In genomic region chr2:19815746-19816145, GRCh38 we compare ENCODE assay signal across 26 cellular contexts.
"Had no signal": no experiment of that assay in that cellular context is flagged by ENCODE, and none has a peak within 500 bp of the region (broad histone marks: within the 10 kb centered on the region; RNA-seq: fewer than 3 reads in every experiment).

No MANE protein-coding gene starts in this region.

- H3K4me1 ChIP-seq: body of pancreas, colonic mucosa had no signal

- H3K4me3 Mint-ChIP-seq: activated CD4-positive, alpha-beta memory T cell treated with anti-CD3 and anti-CD28 coated beads for 36 hours; activated CD4-positive, alpha-beta T cell treated with anti-CD3 and anti-CD28 coated beads for 36 hours; activated CD4-positive, alpha-beta T cell treated with anti-CD3 and anti-CD28 coated beads, Interleukin-2, amount 10 ng/mL, durations not matched to agents 24 days and 14 days; activated CD8-positive, alpha-beta T cell treated with anti-CD3 and anti-CD28 coated beads, Interleukin-2, amount 10 ng/mL, durations not matched to agents 7 days and 5 days; activated naive CD4-positive, alpha-beta T cell treated with anti-CD3 and anti-CD28 coated beads, Interleukin-2, amount 10 ng/mL, durations not matched to agents 7 days and 5 days; activated naive CD8-positive, alpha-beta T cell treated with anti-CD3 and anti-CD28 coated beads, Interleukin-2, amount 10 ng/mL, durations not matched to agents 7 days and 5 days; activated T-cell treated with anti-CD3 and anti-CD28 coated beads, Interleukin-2, amount 50 U/mL, for 24 hours; activated T-cell treated with anti-CD3 and anti-CD28 coated beads, Interleukin-2, amount 50 U/mL, for 72 hours had no signal

- H3K27ac ChIP-seq: body of pancreas, colonic mucosa, epithelial cell of prostate, gastroesophageal sphincter, heart right ventricle had no signal

- H3K4me1 Mint-ChIP-seq: activated CD4-positive, alpha-beta T cell treated with anti-CD3 and anti-CD28 coated beads for 36 hours; activated CD4-positive, alpha-beta T cell treated with anti-CD3 and anti-CD28 coated beads, Interleukin-2, amount 10 ng/mL, durations not matched to agents 24 days and 14 days; activated naive CD4-positive, alpha-beta T cell treated with anti-CD3 and anti-CD28 coated beads, Interleukin-2, amount 10 ng/mL, durations not matched to agents 7 days and 5 days; activated naive CD8-positive, alpha-beta T cell treated with anti-CD3 and anti-CD28 coated beads, Interleukin-2, amount 10 ng/mL, durations not matched to agents 7 days and 5 days had no signal

- H3K36me3 ChIP-seq: colonic mucosa, gastroesophageal sphincter, heart right ventricle had no signal

- H3K27ac Mint-ChIP-seq: activated CD4-positive, alpha-beta memory T cell treated with anti-CD3 and anti-CD28 coated beads for 36 hours; activated CD4-positive, alpha-beta T cell treated with anti-CD3 and anti-CD28 coated beads for 36 hours; activated CD4-positive, alpha-beta T cell treated with anti-CD3 and anti-CD28 coated beads, Interleukin-2, amount 10 ng/mL, durations not matched to agents 24 days and 14 days; activated CD8-positive, alpha-beta T cell treated with anti-CD3 and anti-CD28 coated beads, Interleukin-2, amount 10 ng/mL, durations not matched to agents 7 days and 5 days; activated naive CD4-positive, alpha-beta T cell treated with anti-CD3 and anti-CD28 coated beads, Interleukin-2, amount 10 ng/mL, durations not matched to agents 7 days and 5 days; activated naive CD4-positive, alpha-beta T cell treated with anti-CD3 and anti-CD28 coated beads, Interleukin-2, amount 50 U/mL, for 72 hours; activated naive CD8-positive, alpha-beta T cell treated with anti-CD3 and anti-CD28 coated beads, Interleukin-2, amount 10 ng/mL, durations not matched to agents 7 days and 5 days; activated T-cell treated with anti-CD3 and anti-CD28 coated beads, Interleukin-2, amount 50 U/mL, for 24 hours; activated T-cell treated with anti-CD3 and anti-CD28 coated beads, Interleukin-2, amount 50 U/mL, for 72 hours had no signal

- H3K27me3 ChIP-seq: body of pancreas, colonic mucosa, gastroesophageal sphincter, heart right ventricle had no signal

- H3K9me3 Mint-ChIP-seq: activated CD4-positive, alpha-beta memory T cell treated with anti-CD3 and anti-CD28 coated beads for 36 hours; activated CD4-positive, alpha-beta T cell treated with anti-CD3 and anti-CD28 coated beads, Interleukin-2, amount 10 ng/mL, durations not matched to agents 24 days and 14 days; activated naive CD4-positive, alpha-beta T cell treated with anti-CD3 and anti-CD28 coated beads, Interleukin-2, amount 10 ng/mL, durations not matched to agents 7 days and 5 days; activated naive CD4-positive, alpha-beta T cell treated with anti-CD3 and anti-CD28 coated beads, Interleukin-2, amount 50 U/mL, for 72 hours; activated naive CD8-positive, alpha-beta T cell treated with anti-CD3 and anti-CD28 coated beads, Interleukin-2, amount 10 ng/mL, durations not matched to agents 7 days and 5 days; activated T-cell treated with anti-CD3 and anti-CD28 coated beads, Interleukin-2, amount 50 U/mL, for 24 hours; activated T-cell treated with anti-CD3 and anti-CD28 coated beads, Interleukin-2, amount 50 U/mL, for 72 hours had no signal

- H3K27me3 Mint-ChIP-seq: activated CD4-positive, alpha-beta memory T cell treated with anti-CD3 and anti-CD28 coated beads for 36 hours; activated naive CD4-positive, alpha-beta T cell treated with anti-CD3 and anti-CD28 coated beads, Interleukin-2, amount 10 ng/mL, durations not matched to agents 7 days and 5 days had no signal

- H3K36me3 Mint-ChIP-seq: activated CD4-positive, alpha-beta memory T cell treated with anti-CD3 and anti-CD28 coated beads for 36 hours; activated naive CD4-positive, alpha-beta T cell treated with anti-CD3 and anti-CD28 coated beads, Interleukin-2, amount 10 ng/mL, durations not matched to agents 7 days and 5 days; activated naive CD4-positive, alpha-beta T cell treated with anti-CD3 and anti-CD28 coated beads, Interleukin-2, amount 50 U/mL, for 72 hours; activated naive CD8-positive, alpha-beta T cell treated with anti-CD3 and anti-CD28 coated beads, Interleukin-2, amount 10 ng/mL, durations not matched to agents 7 days and 5 days had no signal

- H3K4me3 ChIP-seq: body of pancreas, colonic mucosa, gastroesophageal sphincter, heart right ventricle had no signal

- ATAC-seq: activated CD4-positive, alpha-beta T cell treated with anti-CD3 and anti-CD28 coated beads for 36 hours; activated CD8-positive, alpha-beta T cell treated with anti-CD3 and anti-CD28 coated beads, Interleukin-2, amount 10 ng/mL, durations not matched to agents 7 days and 5 days; activated naive CD4-positive, alpha-beta T cell treated with anti-CD3 and anti-CD28 coated beads, Interleukin-2, amount 50 U/mL, for 72 hours; activated T-cell treated with anti-CD3 and anti-CD28 coated beads, Interleukin-2, amount 50 U/mL, for 72 hours; body of pancreas; gastroesophageal sphincter; heart right ventricle had no signal

- DNase-seq: activated CD4-positive, alpha-beta memory T cell treated with anti-CD3 and anti-CD28 coated beads for 36 hours; activated CD4-positive, alpha-beta T cell treated with anti-CD3 and anti-CD28 coated beads for 36 hours; activated CD4-positive, alpha-beta T cell treated with anti-CD3 and anti-CD28 coated beads, Interleukin-2, amount 10 ng/mL, durations not matched to agents 24 days and 14 days; activated CD4-positive, CD25-positive, alpha-beta regulatory T cell; activated CD4-positive, CD25-positive, alpha-beta regulatory T cell treated with anti-CD3 and anti-CD28 coated beads, Interleukin-2, amount 50 U/mL, for 72 hours; activated CD8-positive, alpha-beta memory T cell treated with anti-CD3 and anti-CD28 coated beads, Interleukin-2, amount 50 U/mL, for 48 hours; activated CD8-positive, alpha-beta T cell treated with anti-CD3 and anti-CD28 coated beads, Interleukin-2, amount 10 ng/mL, durations not matched to agents 7 days and 5 days; activated gamma-delta T cell; activated naive CD4-positive, alpha-beta T cell; activated naive CD4-positive, alpha-beta T cell treated with anti-CD3 and anti-CD28 coated beads, Interleukin-2, amount 10 ng/mL, durations not matched to agents 7 days and 5 days; activated naive CD8-positive, alpha-beta T cell treated with anti-CD3 and anti-CD28 coated beads, Interleukin-2, amount 10 ng/mL, durations not matched to agents 7 days and 5 days; activated T-cell treated with anti-CD3 and anti-CD28 coated beads for 4 hours; activated T-cell treated with anti-CD3 and anti-CD28 coated beads, Interleukin-2, amount 50 U/mL, for 24 hours; activated T-cell treated with anti-CD3 and anti-CD28 coated beads, Interleukin-2, amount 50 U/mL, for 72 hours; amniotic stem cell; anterior cingulate cortex; body of pancreas; caudate nucleus; colonic mucosa; effector CD8-positive, alpha-beta T cell; foreskin melanocyte; heart right ventricle; T-helper 2 cell had no signal

- H3K9me3 ChIP-seq: body of pancreas, colonic mucosa, gastroesophageal sphincter, heart right ventricle had no signal
